ENCODE assay signal across 11 cellular contexts in genomic region chr1:182301026-182301436, GRCh38.
DNase-seq lines count a peak whose midpoint lies in the region; ATAC-seq lines count a peak whose summit lies in the region.
"Had no signal": no experiment of that assay in that cellular context is flagged by ENCODE, and none has a peak within 500 bp of the region (broad histone marks: within the 10 kb centered on the region; RNA-seq: fewer than 3 reads in every experiment).

No MANE protein-coding gene starts in this region.

- DNase-seq in right cardiac atrium (peak in 1 of 3 donors; percentile 58), Right ventricle myocardium inferior (ENCODE audit: missing footprints) (no peak), OCI-M1 (lab: John Stamatoyannopoulos, UW) (peak; percentile 52), Kasumi-1 (lab: John Stamatoyannopoulos, UW) (no peak), DMS 273 (lab: John Stamatoyannopoulos, UW; ENCODE audit: unreplicated experiment) (no peak), germinal center (ENCODE audit: low spot score) (no peak)
- DNase-seq in stimulated activated effector memory CD8-positive, alpha-beta T cell treated with anti-CD3 and anti-CD28 coated beads, Interleukin-12 subunit alpha, Interleukin-12 subunit beta, amount 100 ng/mL, for 72 hours (ENCODE audit: low spot score in 2 of 2), result peak in 1 of 2 donors; percentile 56
- DNase-seq: effector CD4-positive, alpha-beta T cell had no signal

- H3K9me3 Mint-ChIP-seq in stimulated activated effector memory CD8-positive, alpha-beta T cell treated with anti-CD3 and anti-CD28 coated beads, Interleukin-12 subunit alpha, Interleukin-12 subunit beta, amount 100 ng/mL, for 72 hours, result no peaks in the 10 kb centered on the region

- H3K4me1 Mint-ChIP-seq in stimulated activated effector memory CD8-positive, alpha-beta T cell treated with anti-CD3 and anti-CD28 coated beads, Interleukin-12 subunit alpha, Interleukin-12 subunit beta, amount 100 ng/mL, for 72 hours, result peaks cover 33% of the 10 kb centered on the region

- H3K27me3 ChIP-seq in right cardiac atrium (ENCODE audit: control insufficient read depth, insufficient read depth), result no peaks in the 10 kb centered on the region
- H3K27me3 ChIP-seq: ascending aorta had no signal

- peaks cover 5% of the 10 kb centered on the region for H3K4me1 ChIP-seq in right cardiac atrium (ENCODE audit: control insufficient read depth, insufficient read depth, low read length)

- no peak overlapping the region for H3K4me3 Mint-ChIP-seq in stimulated activated effector memory CD8-positive, alpha-beta T cell treated with anti-CD3 and anti-CD28 coated beads, Interleukin-12 subunit alpha, Interleukin-12 subunit beta, amount 100 ng/mL, for 72 hours

- no peak overlapping the region for H3K4me3 ChIP-seq in right cardiac atrium (ENCODE audit: low read length)
- H3K4me3 ChIP-seq: ascending aorta had no signal

- peaks cover 6% of the 10 kb centered on the region for H3K36me3 Mint-ChIP-seq in stimulated activated effector memory CD8-positive, alpha-beta T cell treated with anti-CD3 and anti-CD28 coated beads, Interleukin-12 subunit alpha, Interleukin-12 subunit beta, amount 100 ng/mL, for 72 hours

- H3K9me3 ChIP-seq in right cardiac atrium (ENCODE audit: control insufficient read depth, low read length), result no peaks in the 10 kb centered on the region
- H3K9me3 ChIP-seq: ascending aorta had no signal

- intact Hi-C loops in right cardiac atrium (cut with DNase I), result loop anchor here in 2 of 4 donors (5.0 to 10.0 kb wide), 3 partner anchors 91 to 156 kb away; partner anchors contain the start of gene GLUL (in 2 of the 2)
- intact Hi-C loops in Right ventricle myocardium inferior (cut with DNase I), result no loop called here

- ATAC-seq in right cardiac atrium (peak in 1 of 2 donors; percentile 20), Right ventricle myocardium inferior (no peak)
- ATAC-seq in stimulated activated effector memory CD8-positive, alpha-beta T cell treated with anti-CD3 and anti-CD28 coated beads, Interleukin-12 subunit alpha, Interleukin-12 subunit beta, amount 100 ng/mL, for 72 hours, result peak; percentile 91
- ATAC-seq: Panc1 had no signal

- 62% methylated on average over 8 of the region's 8 CpGs for WGBS in right cardiac atrium

- peak overlapping the region; percentile 61 for H3K27ac ChIP-seq in right cardiac atrium (ENCODE audit: low read length)
- H3K27ac ChIP-seq in cingulate gyrus (ENCODE audit: low read depth, low read length), result peak overlapping the region; percentile 84
- H3K27ac ChIP-seq: ascending aorta had no signal

- H3K27ac Mint-ChIP-seq in stimulated activated effector memory CD8-positive, alpha-beta T cell treated with anti-CD3 and anti-CD28 coated beads, Interleukin-12 subunit alpha, Interleukin-12 subunit beta, amount 100 ng/mL, for 72 hours, result peak overlapping the region; percentile 48
